Comparison of ENCODE assay signal across 8 cellular contexts in the genomic region with DNA sequence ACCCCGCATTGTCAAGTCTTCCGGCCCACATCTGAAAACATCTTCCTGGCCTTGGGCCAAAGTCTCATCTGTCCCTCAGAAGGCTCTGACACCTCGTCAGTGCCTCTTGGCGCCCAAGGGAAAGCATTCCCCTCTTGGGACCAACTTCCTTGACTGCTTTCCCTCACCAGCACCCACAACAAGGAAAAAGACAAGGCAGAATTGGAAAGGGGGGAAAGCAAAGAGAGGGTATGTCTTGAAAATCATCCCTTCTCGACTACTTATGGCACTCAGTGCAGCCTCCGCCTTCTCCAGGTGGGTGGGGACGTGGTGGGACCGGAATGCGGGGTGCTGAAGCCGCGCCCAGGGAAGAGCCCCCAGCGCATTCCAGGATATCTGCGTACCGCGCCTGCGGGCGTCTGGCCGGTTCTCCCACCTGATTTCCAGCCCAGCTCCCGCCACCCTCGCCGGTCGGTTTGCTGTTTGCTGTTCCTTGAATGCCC. TPM values are rescaled to one million over a fixed set of nuclear protein-coding genes. Genes with fewer than 3 reads are reported as not detected.
DNase-seq lines count a peak whose midpoint lies in the region; ATAC-seq and TF ChIP-seq lines count a peak whose summit lies in the region.

No MANE protein-coding gene starts in this region.

- DNase-seq in A673 (ENCODE audit: low spot score) (no peak), NCI-H69 (lab: John Stamatoyannopoulos, UW) (peak; percentile 84), lower lobe of right lung (peak; percentile 73), type B pancreatic cell (ENCODE audit: extremely low spot score, unreplicated experiment) (no peak), globus pallidus (ENCODE audit: low spot score) (no peak)
- DNase-seq in central memory CD8-positive, alpha-beta T cell (ENCODE audit: low spot score in 2 of 2) = no peak
- DNase-seq in effector CD8-positive, alpha-beta T cell (lab: John Stamatoyannopoulos, UW) = no peak

- TF ChIP-seq CTCF in A673 (conservative IDR thresholded peaks at IDR 0.05; ENCODE audit: low read depth, low read length) (no peak), lower lobe of right lung (IDR thresholded peaks at IDR 0.05) (no peak), type B pancreatic cell (conservative IDR thresholded peaks at IDR 0.05) (no peak)

- TF ChIP-seq POLR2A in GM18505 (IDR thresholded peaks at IDR 0.05; ENCODE audit: borderline replicate concordance, extremely low read depth, insufficient read depth, insufficient read length) = peak; percentile 6

- H3K4me1 ChIP-seq in A673 (ENCODE audit: insufficient read depth, low read length, poor library complexity, severe bottlenecking) (peaks cover 25% of the 10 kb centered on the region), lower lobe of right lung (peaks cover 71% of the 10 kb centered on the region)

- BruUV-seq in A673 (replicated peaks; lab: Mats Ljungman, UMichigan) = TSS peak; percentile 33

- intact Hi-C loops in A673 (cut with micrococcal nuclease; ENCODE audit: unreplicated experiment) (loop anchor here (5.0 kb wide), 1 partner anchor 292 kb away; a partner anchor contains a TSS), lower lobe of right lung (cut with DNase I) (no loop called here)

- no peaks in the 10 kb centered on the region for H3K27me3 ChIP-seq in A673 (replicated peaks; ENCODE audit: insufficient read depth, low read depth, low read length, poor library complexity)
- no peaks in the 10 kb centered on the region for H3K27me3 ChIP-seq in lower lobe of right lung (ENCODE audit: low read depth)

- CTCF ChIA-PET in A673 (lab: Charles Lee) = no interaction called here

- H3K36me3 ChIP-seq in A673 (ENCODE audit: insufficient read depth, low read length, poor library complexity, severe bottlenecking) = peaks cover 13% of the 10 kb centered on the region
- H3K36me3 ChIP-seq in lower lobe of right lung = peaks cover 28% of the 10 kb centered on the region

- H3K4me3 Mint-ChIP-seq in central memory CD8-positive, alpha-beta T cell = peak overlapping the region; percentile 85
- peak overlapping the region; percentile 92 for H3K4me3 Mint-ChIP-seq in type B pancreatic cell

- H3K9me3 ChIP-seq in A673 (ENCODE audit: low read depth, low read length, poor library complexity, severe bottlenecking) = no peaks in the 10 kb centered on the region
- no peaks in the 10 kb centered on the region for H3K9me3 ChIP-seq in lower lobe of right lung

- POLR2A ChIA-PET in A673 (lab: Charles Lee; ENCODE audit: low non-redundant PET) = interaction anchor here (0.6 to 1.0 kb wide), 2 partner anchors 22 to 209 kb away, joined by 3 to 6 read pairs; a partner anchor contains a TSS

- H3K27ac Mint-ChIP-seq in central memory CD8-positive, alpha-beta T cell (ENCODE audit: low read depth) = peak overlapping the region; percentile 93
- peak overlapping the region; percentile 99 for H3K27ac Mint-ChIP-seq in type B pancreatic cell

- H3K27me3 Mint-ChIP-seq in central memory CD8-positive, alpha-beta T cell = no peaks in the 10 kb centered on the region
- H3K27me3 Mint-ChIP-seq in type B pancreatic cell = no peaks in the 10 kb centered on the region

- ATAC-seq in GM18505 (IDR thresholded peaks at IDR 0.05; ENCODE audit: unreplicated experiment) = no peak
- ATAC-seq in central memory CD8-positive, alpha-beta T cell (replicated peaks; ENCODE audit: extremely low read depth, poor library complexity, severe bottlenecking) = no peak
- peak; percentile 31 to 37 for ATAC-seq in lower lobe of right lung

- H3K4me3 ChIP-seq in A673 (ENCODE audit: low read depth, low read length, poor library complexity, severe bottlenecking) (peak overlapping the region; percentile 77), lower lobe of right lung (peak overlapping the region; percentile 81)

- peaks cover 58% of the 10 kb centered on the region for H3K4me1 Mint-ChIP-seq in central memory CD8-positive, alpha-beta T cell
- peaks cover 42% of the 10 kb centered on the region for H3K4me1 Mint-ChIP-seq in type B pancreatic cell (ENCODE audit: unreplicated experiment)

- H3K36me3 Mint-ChIP-seq in central memory CD8-positive, alpha-beta T cell (ENCODE audit: insufficient read depth) = peaks cover 10% of the 10 kb centered on the region
- H3K36me3 Mint-ChIP-seq in type B pancreatic cell = peaks cover 9% of the 10 kb centered on the region

- H3K27ac ChIP-seq in A673 (ENCODE audit: low read depth, low read length, poor library complexity, severe bottlenecking) (peak overlapping the region; percentile 74), lower lobe of right lung (peak overlapping the region; percentile 96)

- H3K9me3 Mint-ChIP-seq in central memory CD8-positive, alpha-beta T cell = no peaks in the 10 kb centered on the region
- no peaks in the 10 kb centered on the region for H3K9me3 Mint-ChIP-seq in type B pancreatic cell

RNA-seq across cellular contexts. Expression of a gene that starts 0.6 kb away (rescaled TPM):
- total RNA-seq in A673 (2021) (90.7 and 97.3 TPM in 2 replicates), lower lobe of right lung (98.4 TPM), type B pancreatic cell (ENCODE audit: low replicate concordance) (75.7 and 93.4 TPM in 2 replicates)

RNA-seq across cellular contexts. Expression of a gene that starts 3.8 kb away (rescaled TPM):
- total RNA-seq in A673 (2021) = 8.7 and 14.4 TPM in 2 replicates
- 12.2 TPM for total RNA-seq in lower lobe of right lung
- total RNA-seq in type B pancreatic cell (ENCODE audit: low replicate concordance) = 17.2 and 31.8 TPM in 2 replicates

RNA-seq across cellular contexts. Expression of a gene that starts 5.5 kb away (rescaled TPM):
- total RNA-seq in A673 (2021) (37.8 and 40.8 TPM in 2 replicates), lower lobe of right lung (55.8 TPM), type B pancreatic cell (ENCODE audit: low replicate concordance) (31.1 and 36.0 TPM in 2 replicates)

RNA-seq across cellular contexts. Expression of a gene that starts 13.6 kb away (rescaled TPM):
- total RNA-seq in A673 (2021) (126 and 142 TPM in 2 replicates), lower lobe of right lung (121 TPM), type B pancreatic cell (ENCODE audit: low replicate concordance) (99.2 and 153 TPM in 2 replicates)

RNA-seq across cellular contexts. Expression of a gene that starts 17.4 kb away (rescaled TPM):
- total RNA-seq in A673 (2021) = 61.5 and 66.6 TPM in 2 replicates
- 95.4 TPM for total RNA-seq in lower lobe of right lung
- total RNA-seq in type B pancreatic cell (ENCODE audit: low replicate concordance) = 43.0 and 70.7 TPM in 2 replicates

Comparison
In these comparisons a context has a peak if more than half of its experiments do, and no peak if none do; other contexts are left out.
1. DNase-seq: peak in NCI-H69 (single experiment) and lower lobe of right lung (single experiment); none in A673 (single experiment), central memory CD8-positive, alpha-beta T cell (0 of 2), type B pancreatic cell (single experiment), globus pallidus (single experiment) and effector CD8-positive, alpha-beta T cell (single experiment).
2. ATAC-seq: peak in lower lobe of right lung (2 of 2); none in GM18505 (single experiment) and central memory CD8-positive, alpha-beta T cell (single experiment).